In genomic region chr2:33202641-33203345, GRCh38 we compare ENCODE assay signal across 14 cellular contexts.
DNase-seq lines count a peak whose midpoint lies in the region; ATAC-seq and TF ChIP-seq lines count a peak whose summit lies in the region.
"Had no signal": no experiment of that assay in that cellular context is flagged by ENCODE, and none has a peak within 500 bp of the region (broad histone marks: within the 10 kb centered on the region; RNA-seq: fewer than 3 reads in every experiment).

No MANE protein-coding gene starts in this region.

- H3K4me1 ChIP-seq in ascending aorta (peaks cover 5 to 26% of the 10 kb centered on the region in 2 donors), stomach smooth muscle (ENCODE audit: control insufficient read depth, insufficient read depth, low read length) (peaks cover 18% of the 10 kb centered on the region), PC-9 (replicated peaks; ENCODE audit: insufficient read depth) (no peaks in the 10 kb centered on the region)

- no peak overlapping the region for H3K4me3 Mint-ChIP-seq in HFFc6
- H3K4me3 Mint-ChIP-seq: CD8-positive, alpha-beta T cell had no signal

- H3K4me1 Mint-ChIP-seq in HFFc6 (ENCODE audit: low read depth), result peaks cover 36% of the 10 kb centered on the region

- H3K9me2 ChIP-seq in PC-9 (ENCODE audit: insufficient read depth), result no peaks in the 10 kb centered on the region

- peak overlapping the region; percentile 24; the same call in 1 of the 2 replicates for H3K27ac Mint-ChIP-seq in HFFc6
- H3K27ac Mint-ChIP-seq: CD8-positive, alpha-beta T cell had no signal

- H3K27me3 ChIP-seq in ascending aorta (no peaks in the 10 kb centered on the region), stomach smooth muscle (ENCODE audit: control insufficient read depth in 1 of 2, insufficient read depth in 2 of 2, low read length in 2 of 2) (no peaks in the 10 kb centered on the region), MG63 (no peaks in the 10 kb centered on the region), PC-9 (ENCODE audit: insufficient read depth, low read depth) (no peaks in the 10 kb centered on the region)

- no peaks in the 10 kb centered on the region for H3K9me3 Mint-ChIP-seq in HFFc6
- H3K9me3 Mint-ChIP-seq: CD8-positive, alpha-beta T cell had no signal

- peaks cover 60% of the 10 kb centered on the region for H3K36me3 Mint-ChIP-seq in HFFc6 (ENCODE audit: low read depth)
- H3K36me3 Mint-ChIP-seq: CD8-positive, alpha-beta T cell had no signal

- BruUV-seq in PC-9 (replicated peaks; lab: Mats Ljungman, UMichigan), result no TSS peak

- H3K27ac ChIP-seq in ascending aorta (peak overlapping the region; percentile 77 to 87), stomach smooth muscle (ENCODE audit: low read length) (peak overlapping the region; percentile 24), PC-9 (no peak overlapping the region)
- H3K27ac ChIP-seq: KMS-11 had no signal

- no peak overlapping the region for H3K9ac ChIP-seq in stomach smooth muscle (ENCODE audit: low read length in 2 of 2)
- H3K9ac ChIP-seq: KMS-11 had no signal

- no peaks in the 10 kb centered on the region for H3K9me3 ChIP-seq in ascending aorta
- H3K9me3 ChIP-seq in stomach smooth muscle (ENCODE audit: control insufficient read depth in 2 of 2, low read length in 2 of 2), result no peaks in the 10 kb centered on the region
- H3K9me3 ChIP-seq in MG63, result no peaks in the 10 kb centered on the region
- no peaks in the 10 kb centered on the region for H3K9me3 ChIP-seq in PC-9 (ENCODE audit: insufficient read depth, low read depth)

- no peak overlapping the region for H3K4me2 ChIP-seq in PC-9
- H3K4me2 ChIP-seq: KMS-11 had no signal

- ATAC-seq in left ventricle myocardium superior, result peak; percentile 53
- ATAC-seq in activated CD4-positive, CD25-positive, alpha-beta regulatory T cell treated with anti-CD3 and anti-CD28 coated beads, Interleukin-2, amount 50 U/mL, for 24 hours, result no peak
- ATAC-seq: CD8-positive, alpha-beta T cell had no signal

- no peaks in the 10 kb centered on the region for H3F3A ChIP-seq in PC-9 (ENCODE audit: insufficient read depth, low read depth)

- H4K20me1 ChIP-seq in PC-9 (ENCODE audit: insufficient read depth), result no peaks in the 10 kb centered on the region

- H3K27me3 Mint-ChIP-seq in HFFc6 (ENCODE audit: insufficient read depth), result peaks cover 1% of the 10 kb centered on the region; the same call in 1 of the 2 replicates

- peaks cover 0 to 2% of the 10 kb centered on the region in 2 donors for H3K36me3 ChIP-seq in ascending aorta
- H3K36me3 ChIP-seq in stomach smooth muscle (ENCODE audit: control insufficient read depth in 2 of 2, insufficient read depth in 2 of 2, low read length in 2 of 2), result no peaks in the 10 kb centered on the region
- peaks cover 4% of the 10 kb centered on the region; the same call in 1 of the 2 replicates for H3K36me3 ChIP-seq in MG63
- H3K36me3 ChIP-seq in PC-9 (ENCODE audit: low read depth), result no peaks in the 10 kb centered on the region

- no peak for DNase-seq in HFFc6
- no peak for DNase-seq in ascending aorta (ENCODE audit: low spot score in 2 of 2)
- no peak for DNase-seq in left ventricle myocardium superior
- DNase-seq in MG63, result no peak
- no peak for DNase-seq in PC-9
- DNase-seq: CD8-positive, alpha-beta T cell; MM.1S; NCI-H1105 treated with DMSO at 0.1 percent for 48 hours; NCI-H187; NCI-H526; RPMI8226 had no signal

- POLR2A ChIA-PET in PC-9 (lab: Charles Lee; ENCODE audit: unreplicated experiment), result no interaction called here

- H2AFZ ChIP-seq in PC-9, result no peak overlapping the region

- intact Hi-C loops in ascending aorta (cut with DNase I) (no loop called here), left ventricle myocardium superior (cut with micrococcal nuclease) (no loop called here), PC-9 (cut with micrococcal nuclease; ENCODE audit: unreplicated experiment) (no loop called here)

- no peaks in the 10 kb centered on the region for H3K79me2 ChIP-seq in PC-9 (ENCODE audit: low read depth)

- H3K4me3 ChIP-seq in ascending aorta (no peak overlapping the region), stomach smooth muscle (ENCODE audit: low read length in 2 of 2) (no peak overlapping the region), MG63 (no peak overlapping the region), PC-9 (no peak overlapping the region)

- CTCF ChIA-PET in PC-9 (lab: Charles Lee), result no interaction called here

- no peak for TF ChIP-seq CTCF in HFFc6 (IDR thresholded peaks at IDR 0.05)
- no peak for TF ChIP-seq CTCF in ascending aorta (IDR thresholded peaks at IDR 0.05)
- TF ChIP-seq CTCF in PC-9 (conservative IDR thresholded peaks at IDR 0.05), result no peak
